In genomic region chr11:118343981-118344521, GRCh38 we compare ENCODE assay signal across 11 cellular contexts. TPM values are rescaled to one million over a fixed set of nuclear protein-coding genes. Genes with fewer than 3 reads are reported as not detected.
DNase-seq lines count a peak whose midpoint lies in the region; ATAC-seq and TF ChIP-seq lines count a peak whose summit lies in the region.
"Had no signal": no experiment of that assay in that cellular context is flagged by ENCODE, and none has a peak within 500 bp of the region (broad histone marks: within the 10 kb centered on the region; RNA-seq: fewer than 3 reads in every experiment).

TSS of gene CD3G (plus strand) at chr11:118344344. CDS start at chr11:118344424, 80 bp downstream.

- TF ChIP-seq POLR2A in uterus (IDR thresholded peaks at IDR 0.05) (no peak), vagina (IDR thresholded peaks at IDR 0.05) (no peak)

- H3K36me3 ChIP-seq in uterus (no peaks in the 10 kb centered on the region), vagina (no peaks in the 10 kb centered on the region)

- peak within 1 kb of the TSS; percentile 89 for H3K4me3 Mint-ChIP-seq in central memory CD8-positive, alpha-beta T cell

- CTCF ChIA-PET in activated CD8-positive, alpha-beta memory T cell treated with anti-CD3 and anti-CD28 coated beads for 36 hours (lab: Charles Lee), result interaction anchor here (1.6 to 8.3 kb wide), 4 partner anchors 9 to 146 kb away, joined by 4 to 69 read pairs (median 9); partner anchors contain the start of gene CD3E
- CTCF ChIA-PET in RWPE1 (lab: Yijun Ruan, JAX), result no interaction called here

- no peaks in the 10 kb centered on the region for H3K27me3 ChIP-seq in uterus
- H3K27me3 ChIP-seq in vagina, result no peaks in the 10 kb centered on the region

- intact Hi-C loops in uterus (cut with DNase I; ENCODE audit: low total_unique reads) (no loop called here), vagina (cut with DNase I) (no loop called here)

- DNase-seq in Jurkat, Clone E6-1 (ENCODE audit: low read depth, low spot score), result peak; percentile 91
- DNase-seq in central memory CD8-positive, alpha-beta T cell (ENCODE audit: low spot score in 2 of 2), result peak; percentile 44 to 47
- DNase-seq in stimulated activated CD4-positive, alpha-beta T cell treated with anti-CD3 and anti-CD28 coated beads, Interleukin-4, amount 100 ng/mL, for 4 hours, result peak; percentile 60 to 68
- DNase-seq in RWPE1 (ENCODE audit: low spot score) (no peak), uterus (no peak), vagina (ENCODE audit: extremely low spot score in 2 of 2) (no peak), NCI-H82 treated with DMSO at 0.1 percent for 48 hours (lab: John Stamatoyannopoulos, UW; ENCODE audit: unreplicated experiment) (no peak)
- DNase-seq: NCI-H510A treated with DMSO at 0.1 percent for 48 hours had no signal

- H3K4me3 ChIP-seq in Jurkat, Clone E6-1 (ENCODE audit: low read length), result peak within 1 kb of the TSS; percentile 71
- no peak within 1 kb of the TSS for H3K4me3 ChIP-seq in uterus
- H3K4me3 ChIP-seq in vagina, result no peak within 1 kb of the TSS

- no peaks in the 10 kb centered on the region for H3K9me3 Mint-ChIP-seq in central memory CD8-positive, alpha-beta T cell

- H3K9me3 ChIP-seq in uterus (no peaks in the 10 kb centered on the region), vagina (no peaks in the 10 kb centered on the region)

- POLR2A ChIA-PET in activated CD8-positive, alpha-beta memory T cell treated with anti-CD3 and anti-CD28 coated beads for 36 hours (lab: Charles Lee), result interaction anchor here (0.6 kb wide), 1 partner anchor 39 kb away, joined by 3 read pairs; no protein-coding TSS in a partner anchor
- POLR2A ChIA-PET in RWPE1 (lab: Yijun Ruan, JAX; ENCODE audit: low non-redundant PET), result no interaction called here

- H3K27me3 Mint-ChIP-seq in central memory CD8-positive, alpha-beta T cell, result no peaks in the 10 kb centered on the region

- H3K27ac ChIP-seq in RWPE1, result no peak within 1 kb of the TSS
- H3K27ac ChIP-seq in uterus, result no peak within 1 kb of the TSS
- H3K27ac ChIP-seq in vagina, result no peak within 1 kb of the TSS

- H3K36me3 Mint-ChIP-seq in central memory CD8-positive, alpha-beta T cell (ENCODE audit: insufficient read depth), result peaks cover 52% of the 10 kb centered on the region

- peak; percentile 71 for ATAC-seq in central memory CD8-positive, alpha-beta T cell (replicated peaks; ENCODE audit: extremely low read depth, poor library complexity, severe bottlenecking)
- ATAC-seq: sciatic nerve had no signal

- H3K27ac Mint-ChIP-seq in central memory CD8-positive, alpha-beta T cell (ENCODE audit: low read depth), result peak within 1 kb of the TSS; percentile 97

- no peak for TF ChIP-seq CTCF in RWPE1 (conservative IDR thresholded peaks at IDR 0.05; ENCODE audit: low read depth)
- no peak for TF ChIP-seq CTCF in uterus (IDR thresholded peaks at IDR 0.05)
- TF ChIP-seq CTCF in vagina (IDR thresholded peaks at IDR 0.05), result no peak

- H3K4me1 ChIP-seq in uterus, result no peaks in the 10 kb centered on the region
- H3K4me1 ChIP-seq in vagina, result no peaks in the 10 kb centered on the region

- H3K4me1 Mint-ChIP-seq in central memory CD8-positive, alpha-beta T cell, result peaks cover 89% of the 10 kb centered on the region

RNA-seq across cellular contexts. Expression of gene CD3G, which starts in this region (rescaled TPM):
- 109 TPM for polyA plus RNA-seq in Jurkat, Clone E6-1 (2012; ENCODE audit: insufficient read depth, insufficient read length)
- total RNA-seq in activated CD8-positive, alpha-beta memory T cell treated with anti-CD3 and anti-CD28 coated beads for 36 hours, result 100 to 1,000 TPM; 145 to 146 TPM
- total RNA-seq in uterus, result 1 to 10 TPM in 1 of 4 donors, under 1 TPM in 1, not detected in 2; 0.34 to 6.2 TPM
- 2.2 TPM for total RNA-seq in vagina
- total RNA-seq: kidney epithelial cell had no signal

Comparison
In these comparisons a context has a peak if more than half of its experiments do, and no peak if none do; other contexts are left out.
1. RNA of gene CD3G (total RNA-seq): 145 to 146 TPM in activated CD8-positive, alpha-beta memory T cell treated with anti-CD3 and anti-CD28 coated beads for 36 hours; 2.2 TPM in vagina (single experiment) and 0.34 to 6.2 TPM in uterus; every median in the first group is over 10 times any median in the second.
2. DNase-seq: peak in Jurkat, Clone E6-1 (single experiment), central memory CD8-positive, alpha-beta T cell (2 of 2) and stimulated activated CD4-positive, alpha-beta T cell treated with anti-CD3 and anti-CD28 coated beads, Interleukin-4, amount 100 ng/mL, for 4 hours (2 of 2); none in RWPE1 (single experiment), uterus (0 of 2), vagina (0 of 2) and NCI-H82 treated with DMSO at 0.1 percent for 48 hours (single experiment).